In the genomic region with DNA sequence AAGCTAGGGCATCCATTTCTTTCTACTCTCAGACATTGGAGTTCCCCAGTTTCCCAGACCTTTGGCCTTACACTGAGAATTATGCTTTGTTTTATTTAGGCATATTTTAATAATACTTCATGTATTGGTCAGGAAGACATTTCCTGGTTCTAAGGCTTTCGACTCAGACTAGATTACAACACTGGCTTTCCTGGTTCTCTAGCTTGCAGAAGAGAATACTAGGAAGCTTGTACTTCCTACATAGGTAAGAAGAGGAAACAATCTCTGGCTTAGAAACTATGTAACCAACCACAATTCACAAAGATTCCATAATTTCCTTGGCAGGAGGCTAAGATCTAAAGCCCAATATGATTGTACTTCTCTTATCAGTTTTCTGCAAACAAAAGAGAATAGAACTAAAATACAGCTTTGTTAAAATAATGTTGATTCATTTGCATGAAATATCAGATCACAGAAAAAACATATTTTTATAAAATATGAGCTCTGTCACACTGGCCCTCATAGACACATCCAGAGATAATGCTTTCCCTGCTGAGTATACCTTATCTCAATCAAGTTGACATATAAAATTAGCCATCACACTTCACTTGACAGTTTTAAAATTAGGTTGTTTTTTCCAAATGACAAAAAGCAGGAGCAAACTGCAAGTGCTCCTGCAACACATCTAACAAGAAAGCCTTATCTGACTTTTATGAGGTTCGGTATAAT, we compare ENCODE assay signal across 1 cellular context.
TF ChIP-seq lines count a peak whose summit lies in the region.

No MANE protein-coding gene starts in this region.

TF ChIP-seq in GM12878, 131 proteins besides CTCF, POLR2A, EP300 and RAD21:
- TF ChIP-seq NFIC (IDR thresholded peaks at IDR 0.05; ENCODE audit: low read depth, low read length) (peak; percentile 22; the same call in 1 of the 2 replicates), TCF7 (IDR thresholded peaks at IDR 0.05; ENCODE audit: borderline replicate concordance) (no peak), POLR2AphosphoS2 (IDR thresholded peaks at IDR 0.05; ENCODE audit: low read depth, low read length) (peak; percentile 9; the same call in 1 of the 2 replicates), MXI1 (IDR thresholded peaks at IDR 0.05; ENCODE audit: low read depth, low read length) (no peak)
